In genomic region chr10:74056081-74056818, GRCh38 we compare ENCODE assay signal across 8 cellular contexts. TPM values are rescaled to one million over a fixed set of nuclear protein-coding genes. Genes with fewer than 3 reads are reported as not detected.
DNase-seq lines count a peak whose midpoint lies in the region; ATAC-seq lines count a peak whose summit lies in the region.

No MANE protein-coding gene starts in this region.

- ATAC-seq in HG03135 (IDR thresholded peaks at IDR 0.05; ENCODE audit: unreplicated experiment) = peak; percentile 48
- no peak for ATAC-seq in GM19035 (IDR thresholded peaks at IDR 0.05; ENCODE audit: unreplicated experiment)

- DNase-seq in EL = peak; percentile 83
- DNase-seq in amniotic epithelial cell (ENCODE audit: low read depth) = peak; percentile 83
- peak; percentile 55 to 73 for DNase-seq in lung microvascular endothelial cell (ENCODE audit: low read depth in 2 of 2)
- no peak for DNase-seq in NCI-H1930 (lab: John Stamatoyannopoulos, UW)
- DNase-seq in stimulated activated CD4-positive, alpha-beta T cell treated with anti-CD3 and anti-CD28 coated beads, Interleukin-4, amount 100 ng/mL, for 4 hours = no peak
- DNase-seq in mesenteric fat pad (ENCODE audit: low spot score) = no peak

RNA-seq across cellular contexts. Expression of gene VCL, which starts 58.3 kb away (rescaled TPM):
- 41.7 and 53.0 TPM in 2 replicates for total RNA-seq in lung microvascular endothelial cell
- total RNA-seq in mesenteric fat pad = 129 TPM

Comparison
In these comparisons a context has a peak if more than half of its experiments do, and no peak if none do; other contexts are left out.
1. DNase-seq: peak in EL (single experiment), amniotic epithelial cell (single experiment) and lung microvascular endothelial cell (2 of 2); none in NCI-H1930 (0 of 2), stimulated activated CD4-positive, alpha-beta T cell treated with anti-CD3 and anti-CD28 coated beads, Interleukin-4, amount 100 ng/mL, for 4 hours (0 of 2) and mesenteric fat pad (single experiment).